8 cellular contexts compared by ENCODE assay signal in the genomic region with DNA sequence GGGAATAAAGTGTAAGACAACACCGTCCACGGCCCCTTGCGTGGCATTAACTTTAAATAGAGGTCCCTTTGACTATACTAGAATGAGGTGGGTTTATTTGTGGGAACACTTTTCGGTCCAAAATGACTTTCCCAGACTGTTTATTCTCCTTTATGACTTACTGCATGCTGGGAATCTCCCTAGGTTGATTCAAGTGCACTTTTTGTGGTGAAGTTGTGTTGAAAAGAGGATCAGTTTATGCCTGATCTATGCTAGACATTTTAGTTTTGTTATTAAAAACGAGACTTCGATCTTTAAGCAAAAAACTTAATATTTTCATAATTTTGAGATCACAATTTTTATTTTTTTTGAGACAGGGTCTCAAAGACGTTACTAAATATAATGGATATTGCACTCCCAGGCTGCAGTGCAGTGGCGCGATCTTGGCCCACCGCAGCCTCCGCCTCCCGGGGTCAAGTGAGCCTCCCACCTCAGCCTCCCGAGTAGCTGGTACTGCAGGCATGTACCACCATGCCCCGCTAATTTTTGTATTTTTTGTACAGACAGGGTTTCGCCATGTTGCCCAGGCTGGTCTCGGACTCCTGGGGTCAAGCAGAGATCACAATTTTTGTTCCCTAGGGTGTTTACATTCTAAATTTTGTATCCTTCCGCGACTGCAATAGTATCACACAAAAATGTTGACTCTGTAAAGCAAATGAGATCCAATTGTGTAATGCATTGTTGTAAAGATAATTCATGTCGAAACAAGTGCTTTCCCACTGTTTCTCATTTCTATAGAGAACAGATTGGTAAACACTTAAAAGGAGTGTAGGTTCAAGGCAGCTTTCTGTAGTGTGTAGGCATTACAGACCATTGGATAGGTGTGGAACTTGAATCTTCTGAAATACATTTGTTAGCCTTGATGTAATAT. TPM values are rescaled to one million over a fixed set of nuclear protein-coding genes. Genes with fewer than 3 reads are reported as not detected.
DNase-seq lines count a peak whose midpoint lies in the region; ATAC-seq and TF ChIP-seq lines count a peak whose summit lies in the region.

No MANE protein-coding gene starts in this region.

- no peak for ATAC-seq in activated CD8-positive, alpha-beta T cell treated with anti-CD3 and anti-CD28 coated beads for 36 hours

- CTCF ChIA-PET in activated CD8-positive, alpha-beta T cell treated with anti-CD3 and anti-CD28 coated beads for 36 hours (lab: Charles Lee), result interaction anchor here (0.7 to 6.4 kb wide), 5 partner anchors 18 to 36 kb away, joined by 3 to 40 read pairs (median 3); no protein-coding TSS in a partner anchor

- peak overlapping the region; percentile 99 for H3K4me3 Mint-ChIP-seq in T-helper 1 cell treated with Interleukin-12 subunit alpha and Interleukin-12 subunit beta and Interleukin-4 antibody, amounts not matched to agents 30 μg/mL and 1 μg/mL, for 36 hours
- H3K4me3 Mint-ChIP-seq in activated CD8-positive, alpha-beta T cell treated with anti-CD3 and anti-CD28 coated beads for 36 hours, result peak overlapping the region; percentile 98

- H3K4me3 ChIP-seq in iPS-11a (ENCODE audit: low read depth, low read length) (peak overlapping the region; percentile 83), stomach (peak overlapping the region; percentile 63 to 100 (median 85))

- no peaks in the 10 kb centered on the region for H3K27me3 ChIP-seq in stomach

- DNase-seq in T-helper 1 cell, result no peak
- no peak for DNase-seq in activated CD8-positive, alpha-beta T cell treated with anti-CD3 and anti-CD28 coated beads for 36 hours
- no peak for DNase-seq in stomach
- no peak for DNase-seq in midbrain (lab: John Stamatoyannopoulos, UW)
- DNase-seq in stimulated activated CD4-positive, alpha-beta T cell treated with anti-CD3 and anti-CD28 coated beads, Interleukin-12 subunit alpha, Interleukin-12 subunit beta, amount 100 ng/mL, for 4 hours, result no peak
- DNase-seq in T1000 (lab: John Stamatoyannopoulos, UW), result no peak

- H3K36me3 ChIP-seq in stomach, result peaks cover 0 to 20% (median 18%) of the 10 kb centered on the region in 4 donors

- H3K4me1 ChIP-seq in stomach, result peaks cover 42 to 62% (median 50%) of the 10 kb centered on the region in 4 donors

- H3K27ac ChIP-seq in stomach, result peak overlapping the region; percentile 98 to 100 (median 100)

- peak overlapping the region; percentile 99 for H3K27ac Mint-ChIP-seq in T-helper 1 cell treated with Interleukin-12 subunit alpha and Interleukin-12 subunit beta and Interleukin-4 antibody, amounts not matched to agents 30 μg/mL and 1 μg/mL, for 36 hours
- H3K27ac Mint-ChIP-seq in activated CD8-positive, alpha-beta T cell treated with anti-CD3 and anti-CD28 coated beads for 36 hours, result peak overlapping the region; percentile 98

- H3K9me3 ChIP-seq in stomach, result no peaks in the 10 kb centered on the region

- H3K9me3 Mint-ChIP-seq in T-helper 1 cell treated with Interleukin-12 subunit alpha and Interleukin-12 subunit beta and Interleukin-4 antibody, amounts not matched to agents 30 μg/mL and 1 μg/mL, for 36 hours, result no peaks in the 10 kb centered on the region
- H3K9me3 Mint-ChIP-seq in activated CD8-positive, alpha-beta T cell treated with anti-CD3 and anti-CD28 coated beads for 36 hours, result no peaks in the 10 kb centered on the region

- TF ChIP-seq POLR2A in stomach (IDR thresholded peaks at IDR 0.05), result no peak

- WGBS in stomach, 5 donors, result 25 to 38% (median 34%) methylated on average over 19 of the region's 19 CpGs

- POLR2A ChIA-PET in activated CD8-positive, alpha-beta T cell treated with anti-CD3 and anti-CD28 coated beads for 36 hours (lab: Charles Lee), result interaction anchor here (1.1 to 17.7 kb wide), 14 partner anchors 9 to 47 kb away, joined by 3 to 218 read pairs (median 6); no protein-coding TSS in a partner anchor

- H3K27me3 Mint-ChIP-seq in T-helper 1 cell treated with Interleukin-12 subunit alpha and Interleukin-12 subunit beta and Interleukin-4 antibody, amounts not matched to agents 30 μg/mL and 1 μg/mL, for 36 hours (ENCODE audit: low read depth), result no peaks in the 10 kb centered on the region
- no peaks in the 10 kb centered on the region for H3K27me3 Mint-ChIP-seq in activated CD8-positive, alpha-beta T cell treated with anti-CD3 and anti-CD28 coated beads for 36 hours

- no peak for TF ChIP-seq EP300 in stomach (IDR thresholded peaks at IDR 0.05)

- H3K36me3 Mint-ChIP-seq in T-helper 1 cell treated with Interleukin-12 subunit alpha and Interleukin-12 subunit beta and Interleukin-4 antibody, amounts not matched to agents 30 μg/mL and 1 μg/mL, for 36 hours (ENCODE audit: low read depth), result peaks cover 39% of the 10 kb centered on the region
- H3K36me3 Mint-ChIP-seq in activated CD8-positive, alpha-beta T cell treated with anti-CD3 and anti-CD28 coated beads for 36 hours (ENCODE audit: low read depth), result peaks cover 44% of the 10 kb centered on the region

- peaks cover 52% of the 10 kb centered on the region for H3K4me1 Mint-ChIP-seq in T-helper 1 cell treated with Interleukin-12 subunit alpha and Interleukin-12 subunit beta and Interleukin-4 antibody, amounts not matched to agents 30 μg/mL and 1 μg/mL, for 36 hours (ENCODE audit: low read depth)
- H3K4me1 Mint-ChIP-seq in activated CD8-positive, alpha-beta T cell treated with anti-CD3 and anti-CD28 coated beads for 36 hours (ENCODE audit: low read depth), result peaks cover 56% of the 10 kb centered on the region

- intact Hi-C loops in activated CD8-positive, alpha-beta T cell treated with anti-CD3 and anti-CD28 coated beads for 36 hours (cut with micrococcal nuclease), result loop anchor here (2.0 kb wide), 1 partner anchor 29 kb away; no protein-coding TSS in a partner anchor
- intact Hi-C loops in stomach (cut with DNase I; ENCODE audit: low total_unique reads), result no loop called here

- TF ChIP-seq CTCF in activated CD8-positive, alpha-beta T cell treated with anti-CD3 and anti-CD28 coated beads for 36 hours (IDR thresholded peaks at IDR 0.05), result no peak
- no peak for TF ChIP-seq CTCF in stomach (IDR thresholded peaks at IDR 0.05)

RNA-seq across cellular contexts. Expression of gene CDC42, which starts 1.6 kb away (rescaled TPM):
- total RNA-seq in activated CD8-positive, alpha-beta T cell treated with anti-CD3 and anti-CD28 coated beads for 36 hours, result 100 to 1,000 TPM; 292 to 310 TPM
- total RNA-seq in stomach, result 100 to 1,000 TPM in 2 of 5 donors, 10 to 100 TPM in 3; 72.4 to 425 (median 80.8) TPM
- polyA plus RNA-seq in stomach, result 100 to 1,000 TPM in 2 of 3 donors, 10 to 100 TPM in 1; 91.8 to 242 (median 179) TPM

RNA-seq across cellular contexts. Expression of gene CELA3A, which starts 52.7 kb away (rescaled TPM):
- not detected for total RNA-seq in activated CD8-positive, alpha-beta T cell treated with anti-CD3 and anti-CD28 coated beads for 36 hours
- total RNA-seq in stomach, result 10 to 100 TPM in 1 of 5 donors, 1 to 10 TPM in 1, not detected in 3; 3.6 to 17.2 TPM
- polyA plus RNA-seq in stomach, result 10 to 100 TPM in 2 of 3 donors, 1 to 10 TPM in 1; 7.0 to 62.9 (median 53.2) TPM
